In genomic region chr5:37495210-37495609, GRCh38 we compare ENCODE assay signal across 10 cellular contexts.
A peak's percentile ranks its signal among the peaks of the same experiment; 100 is the strongest.
DNase-seq lines count a peak whose midpoint lies in the region; ATAC-seq, FAIRE-seq and TF ChIP-seq lines count a peak whose summit lies in the region.
"Had no signal": no experiment of that assay in that cellular context is flagged by ENCODE, and none has a peak within 500 bp of the region (broad histone marks: within the 10 kb centered on the region; RNA-seq: fewer than 3 reads in every experiment).

No MANE protein-coding gene starts in this region.

- CTCF ChIA-PET in H1 (lab: Charles Lee; ENCODE audit: partially characterized antibody) = interaction anchor here (0.6 to 0.8 kb wide), 3 partner anchors 17 to 275 kb away, joined by 3 read pairs; no protein-coding TSS in a partner anchor

- no peaks in the 10 kb centered on the region for H3K9me3 Mint-ChIP-seq in endothelial cell (ENCODE audit: unreplicated experiment)
- H3K9me3 Mint-ChIP-seq: activated CD4-positive, alpha-beta T cell treated with anti-CD3 and anti-CD28 coated beads, Interleukin-2, amount 10 ng/mL, durations not matched to agents 24 days and 14 days had no signal

- no peak overlapping the region for H4K91ac ChIP-seq in H1 (replicated peaks; ENCODE audit: insufficient read length, low read length)

- 81% methylated on average over 2 of the region's 2 CpGs; no CpG with 5 or more reads in 1 of the 2 experiments for WGBS in H1 (ENCODE audit: extremely low coverage in 1 of 2, insufficient coverage in 1 of 2, insufficient read length in 1 of 2, insufficient replicate concordance in 2 of 2, low coverage in 1 of 2, low lambda C conversion rate in 2 of 2, missing lambda C conversion rate in 1 of 2), 2 experiments
- WGBS in prostate gland = 72% methylated on average over 2 of the region's 2 CpGs

- TF ChIP-seq RAD21 in H1 (IDR thresholded peaks at IDR 0.05 in 1 of 2, conservative IDR thresholded peaks at IDR 0.05 in 1 of 2; ENCODE audit: low read depth in 2 of 2, low read length in 2 of 2) = peak; percentile 16 to 24; a peak in 2 of 4 replicates

- no peaks in the 10 kb centered on the region for H3K79me2 ChIP-seq in H1 (ENCODE audit: control insufficient read depth in 1 of 2, insufficient read depth in 2 of 2, low read length in 2 of 2)

- H3K27me3 ChIP-seq in H1 (replicated peaks in 1 of 4; ENCODE audit: control insufficient read depth in 3 of 4, extremely low read depth in 1 of 4, insufficient read depth in 3 of 4, low read length in 3 of 4) (no peaks in the 10 kb centered on the region), prostate gland (replicated peaks; ENCODE audit: insufficient read depth) (no peaks in the 10 kb centered on the region)

- no peak overlapping the region for H2BK5ac ChIP-seq in H1 (ENCODE audit: low read depth, low read length)

- no peak overlapping the region for H2BK20ac ChIP-seq in H1 (ENCODE audit: low read length)

- H3K27me3 Mint-ChIP-seq in endothelial cell (ENCODE audit: unreplicated experiment) = peaks cover 2% of the 10 kb centered on the region
- H3K27me3 Mint-ChIP-seq: activated CD4-positive, alpha-beta T cell treated with anti-CD3 and anti-CD28 coated beads, Interleukin-2, amount 10 ng/mL, durations not matched to agents 24 days and 14 days had no signal

- H3K9ac ChIP-seq in H1 (replicated peaks in 1 of 4; ENCODE audit: extremely low read depth in 1 of 4, low read depth in 3 of 4, low read length in 3 of 4) = no peak overlapping the region

- H3K14ac ChIP-seq in H1 (ENCODE audit: insufficient read length) = no peak overlapping the region

- H3K27ac ChIP-seq in H1 (ENCODE audit: low read depth, low read length) = no peak overlapping the region
- peak overlapping the region; percentile 5 to 55 for H3K27ac ChIP-seq in prostate gland

- no peak overlapping the region for H4K5ac ChIP-seq in H1 (ENCODE audit: insufficient read length, low read depth, low read length)

- H2BK120ac ChIP-seq in H1 (replicated peaks; ENCODE audit: low read depth, low read length) = no peak overlapping the region

- no peak overlapping the region for H3K23ac ChIP-seq in H1 (ENCODE audit: insufficient read length)

- no peak overlapping the region for H3K56ac ChIP-seq in H1 (replicated peaks; ENCODE audit: insufficient read length, low read depth, low read length)

- H3K27ac Mint-ChIP-seq in endothelial cell (ENCODE audit: unreplicated experiment) = no peak overlapping the region
- H3K27ac Mint-ChIP-seq: activated CD4-positive, alpha-beta T cell treated with anti-CD3 and anti-CD28 coated beads, Interleukin-2, amount 10 ng/mL, durations not matched to agents 24 days and 14 days had no signal

- H3K18ac ChIP-seq in H1 (ENCODE audit: extremely low read depth, low read length) = no peak overlapping the region

- TF ChIP-seq POLR2A in H1 (IDR thresholded peaks at IDR 0.05; ENCODE audit: control extremely low read depth in 1 of 2, low read depth in 2 of 2, low read length in 2 of 2) (no peak), prostate gland (IDR thresholded peaks at IDR 0.05) (no peak)

- H3K79me1 ChIP-seq in H1 (ENCODE audit: low read depth, low read length) = no peaks in the 10 kb centered on the region

- no peak for ATAC-seq in HG03354 (IDR thresholded peaks at IDR 0.05; ENCODE audit: poor library complexity, severe bottlenecking, unreplicated experiment)

- TF ChIP-seq CTCF in H1 (IDR thresholded peaks at IDR 0.05; ENCODE audit: control extremely low read depth in 1 of 3, insufficient read depth in 1 of 3, low read depth in 1 of 3, low read length in 3 of 3) = peak in 1 of 3 experiments; percentile 16; a peak in 1 of 4 replicates
- TF ChIP-seq CTCF in prostate gland (IDR thresholded peaks at IDR 0.05) = no peak
- TF ChIP-seq CTCF in endothelial cell (IDR thresholded peaks at IDR 0.05; ENCODE audit: unreplicated experiment) = no peak

- H3K9me3 ChIP-seq in H1 (ENCODE audit: insufficient read depth in 2 of 2, low read depth in 1 of 2, low read length in 1 of 2) (no peaks in the 10 kb centered on the region), prostate gland (no peaks in the 10 kb centered on the region)

- POLR2A ChIA-PET in H1 (lab: Charles Lee; ENCODE audit: partially characterized antibody) = no interaction called here

- H3K4me3 ChIP-seq in H1 (ENCODE audit: extremely low read depth in 1 of 4, insufficient read depth in 2 of 4, low read depth in 3 of 4, low read length in 4 of 4) (no peak overlapping the region), prostate gland (no peak overlapping the region)

- H3K4me3 Mint-ChIP-seq in endothelial cell (ENCODE audit: unreplicated experiment) = no peak overlapping the region
- H3K4me3 Mint-ChIP-seq: activated CD4-positive, alpha-beta T cell treated with anti-CD3 and anti-CD28 coated beads, Interleukin-2, amount 10 ng/mL, durations not matched to agents 24 days and 14 days had no signal

- peaks cover 0 to 2% of the 10 kb centered on the region in 2 experiments for H4K20me1 ChIP-seq in H1 (replicated peaks in 1 of 2; ENCODE audit: control insufficient read depth in 1 of 2, insufficient read depth in 2 of 2, low read length in 2 of 2)

- intact Hi-C loops in prostate gland (cut with DNase I) = no loop called here

- H2AFZ ChIP-seq in H1 (ENCODE audit: low read length) = no peak overlapping the region

- no peak overlapping the region for H3K4ac ChIP-seq in H1 (replicated peaks; ENCODE audit: insufficient read length, low read depth, low read length)

- no peak overlapping the region for H2BK12ac ChIP-seq in H1 (ENCODE audit: low read depth, low read length)

- TF ChIP-seq EP300 in H1 (IDR thresholded peaks at IDR 0.05; ENCODE audit: borderline replicate concordance in 1 of 2, low read depth in 2 of 2, low read length in 2 of 2) = no peak

- H3K4me1 ChIP-seq in H1 (replicated peaks in 1 of 4; ENCODE audit: control insufficient read depth in 3 of 4, insufficient read depth in 4 of 4, low read length in 3 of 4) (no peaks in the 10 kb centered on the region), prostate gland (replicated peaks) (no peaks in the 10 kb centered on the region)

- no peak for FAIRE-seq in H1 (lab: Jason Lieb, UNC)
- FAIRE-seq: colon had no signal

- H2AK5ac ChIP-seq in H1 (ENCODE audit: low read depth, low read length) = no peak overlapping the region

- H3K4me1 Mint-ChIP-seq in endothelial cell (ENCODE audit: unreplicated experiment) = no peaks in the 10 kb centered on the region

- peak; percentile 16 for DNase-seq in GF-D8 (lab: John Stamatoyannopoulos, UW)
- peak; percentile 8 for DNase-seq in NAMALWA (ENCODE audit: low spot score)
- no peak for DNase-seq in H1 (ENCODE audit: low read depth in 1 of 2, low spot score in 2 of 2)
- DNase-seq in prostate gland (ENCODE audit: low spot score) = no peak
- no peak for DNase-seq in endothelial cell (ENCODE audit: low spot score)
- no peak for DNase-seq in DMS79 treated with DMSO at 0.1 percent for 48 hours (lab: John Stamatoyannopoulos, UW)
- DNase-seq in NCI-H345 (lab: John Stamatoyannopoulos, UW) = no peak
- DNase-seq: activated CD4-positive, alpha-beta T cell treated with anti-CD3 and anti-CD28 coated beads, Interleukin-2, amount 10 ng/mL, durations not matched to agents 24 days and 14 days had no signal

- no peaks in the 10 kb centered on the region; the same call in 1 of the 2 replicates for H3K23me2 ChIP-seq in H1 (ENCODE audit: low read depth, low read length)

- H3K4me2 ChIP-seq in H1 (ENCODE audit: insufficient read depth in 1 of 2, low read depth in 2 of 2, low read length in 2 of 2) = no peak overlapping the region

- no peak overlapping the region for H2BK15ac ChIP-seq in H1 (ENCODE audit: low read length)

- no peak overlapping the region for H4K8ac ChIP-seq in H1 (ENCODE audit: extremely low read depth, insufficient read depth, low read length)

- H3K36me3 Mint-ChIP-seq in endothelial cell (ENCODE audit: low read depth, unreplicated experiment) = peaks cover 9% of the 10 kb centered on the region

- no peaks in the 10 kb centered on the region for H3K36me3 ChIP-seq in H1 (ENCODE audit: control insufficient read depth in 2 of 4, insufficient read depth in 4 of 4, low read length in 3 of 4)
- H3K36me3 ChIP-seq in prostate gland = no peaks in the 10 kb centered on the region

TF ChIP-seq in H1, 55 proteins besides CTCF, POLR2A, EP300 and RAD21:
- TF ChIP-seq EGR1 (IDR thresholded peaks at IDR 0.05; ENCODE audit: borderline replicate concordance, low read depth, low read length) (no peak), MAX (IDR thresholded peaks at IDR 0.05) (no peak), SP1 (IDR thresholded peaks at IDR 0.05; ENCODE audit: low read depth, low read length) (no peak)
TF ChIP-seq in H1: peak in this region for 0.

Comparison
In these comparisons a context has a peak if more than half of its experiments do, and no peak if none do; other contexts are left out.
1. DNase-seq: peak in GF-D8 (single experiment) and NAMALWA (single experiment); none in H1 (0 of 2), prostate gland (single experiment), endothelial cell (single experiment), DMS79 treated with DMSO at 0.1 percent for 48 hours (single experiment) and NCI-H345 (single experiment).